In genomic region chr11:12829536-12830314, GRCh38 we compare ENCODE assay signal across 18 cellular contexts.
DNase-seq lines count a peak whose midpoint lies in the region; ATAC-seq and TF ChIP-seq lines count a peak whose summit lies in the region.
"Had no signal": no experiment of that assay in that cellular context is flagged by ENCODE, and none has a peak within 500 bp of the region (broad histone marks: within the 10 kb centered on the region; RNA-seq: fewer than 3 reads in every experiment).

No MANE protein-coding gene starts in this region.

- H3K9ac ChIP-seq in adipocyte (ENCODE audit: low read length) = no peak overlapping the region
- H3K9ac ChIP-seq in iPS-20b (ENCODE audit: low read depth, low read length) = peak overlapping the region; percentile 73; the same call in 1 of the 2 replicates

- peak overlapping the region; percentile 79 for H3K4me3 Mint-ChIP-seq in Calu3 (ENCODE audit: low read depth, unreplicated experiment)
- H3K4me3 Mint-ChIP-seq: activated CD4-positive, alpha-beta T cell treated with anti-CD3 and anti-CD28 coated beads for 36 hours; natural killer cell treated with Interleukin-12 subunit alpha and Interleukin-12 subunit beta and Interleukin-15 and Interleukin-18, amount 100 ng/mL, for 72 hours; stimulated activated naive CD8-positive, alpha-beta T cell treated with anti-CD3 and anti-CD28 coated beads, Interleukin-15, Interleukin-2, amounts not matched to agents 100 ng/mL and 50 ng/mL, for 24 hours had no signal

- BruUV-seq in Calu3 (replicated peaks; lab: Mats Ljungman, UMichigan) = no TSS peak

- CTCF ChIA-PET in Calu3 (lab: Charles Lee) = interaction anchor here (0.6 to 2.7 kb wide), 3 partner anchors 12 to 27 kb away, joined by 3 to 13 read pairs (median 5); no protein-coding TSS in a partner anchor

- no peak for TF ChIP-seq EP300 in sigmoid colon (IDR thresholded peaks at IDR 0.05)

- H3K36me3 ChIP-seq in adipocyte (ENCODE audit: control insufficient read depth, insufficient read depth, low read length, severe bottlenecking) (no peaks in the 10 kb centered on the region), iPS-20b (ENCODE audit: insufficient read depth, low read depth, low read length) (no peaks in the 10 kb centered on the region), sigmoid colon (no peaks in the 10 kb centered on the region)
- H3K36me3 ChIP-seq: ascending aorta, esophagus squamous epithelium, Peyer's patch had no signal

- peak overlapping the region; percentile 86 for H3K4me3 ChIP-seq in adipocyte (ENCODE audit: low read length)
- H3K4me3 ChIP-seq in iPS-20b (ENCODE audit: low read length) = peak overlapping the region; percentile 65
- H3K4me3 ChIP-seq in sigmoid colon = no peak overlapping the region
- H3K4me3 ChIP-seq: esophagus squamous epithelium had no signal

- H3K27me3 ChIP-seq in adipocyte (replicated peaks; ENCODE audit: control insufficient read depth, insufficient read depth, low read length) (no peaks in the 10 kb centered on the region), iPS-20b (ENCODE audit: insufficient read depth, low read length) (no peaks in the 10 kb centered on the region), sigmoid colon (no peaks in the 10 kb centered on the region)
- H3K27me3 ChIP-seq: ascending aorta, esophagus squamous epithelium, Peyer's patch had no signal

- peak overlapping the region; percentile 73 for H3K27ac ChIP-seq in iPS-20b (ENCODE audit: low read length)
- H3K27ac ChIP-seq in sigmoid colon = peak overlapping the region in 3 of 4 donors; percentile 63 to 81 (median 72)
- H3K27ac ChIP-seq: ascending aorta had no signal

- no peak for DNase-seq in Calu3
- DNase-seq in adipocyte (ENCODE audit: low read depth) = no peak
- DNase-seq in sigmoid colon = no peak
- DNase-seq in activated effector memory CD4-positive, alpha-beta T cell treated with anti-CD3 and anti-CD28 coated beads, Interleukin-2, amount 50 U/mL, for 16 hours = no peak
- DNase-seq in activated CD4-positive, alpha-beta T cell treated with anti-CD3 and anti-CD28 coated beads, Interleukin-2, amount 50 U/mL, for 4 hours = no peak
- no peak for DNase-seq in stimulated activated CD8-positive, alpha-beta memory T cell treated with anti-CD3 and anti-CD28 coated beads, Interleukin-4, amount 100 ng/mL, for 48 hours
- DNase-seq: activated CD4-positive, alpha-beta T cell treated with anti-CD3 and anti-CD28 coated beads for 36 hours; activated gamma-delta T cell; dermis blood vessel endothelial cell; DMS 273 treated with DMSO at 0.1 percent for 48 hours; esophagus squamous epithelium; NCI-H2107; Peyer's patch had no signal

- H3K4me1 Mint-ChIP-seq in Calu3 (ENCODE audit: low read depth, unreplicated experiment) = peaks cover 79% of the 10 kb centered on the region

- no peaks in the 10 kb centered on the region for H3K27me3 Mint-ChIP-seq in Calu3 (ENCODE audit: unreplicated experiment)

- no peaks in the 10 kb centered on the region for H3K9me3 Mint-ChIP-seq in Calu3 (ENCODE audit: low read depth, unreplicated experiment)
- H3K9me3 Mint-ChIP-seq: natural killer cell treated with Interleukin-12 subunit alpha and Interleukin-12 subunit beta and Interleukin-15 and Interleukin-18, amount 100 ng/mL, for 72 hours; stimulated activated naive CD8-positive, alpha-beta T cell treated with anti-CD3 and anti-CD28 coated beads, Interleukin-15, Interleukin-2, amounts not matched to agents 100 ng/mL and 50 ng/mL, for 24 hours had no signal

- ATAC-seq in HG03108 (IDR thresholded peaks at IDR 0.05; ENCODE audit: unreplicated experiment) = no peak
- ATAC-seq: activated CD4-positive, alpha-beta T cell treated with anti-CD3 and anti-CD28 coated beads for 36 hours; natural killer cell treated with Interleukin-12 subunit alpha and Interleukin-12 subunit beta and Interleukin-15 and Interleukin-18, amount 100 ng/mL, for 72 hours had no signal

- peaks cover 19% of the 10 kb centered on the region for H3K36me3 Mint-ChIP-seq in Calu3 (ENCODE audit: insufficient read depth, unreplicated experiment)
- H3K36me3 Mint-ChIP-seq: natural killer cell treated with Interleukin-12 subunit alpha and Interleukin-12 subunit beta and Interleukin-15 and Interleukin-18, amount 100 ng/mL, for 72 hours had no signal

- H3K4me1 ChIP-seq in adipocyte (ENCODE audit: control insufficient read depth, insufficient read depth, low read length) (peaks cover 32% of the 10 kb centered on the region), iPS-20b (ENCODE audit: insufficient read depth, low read length) (peaks cover 64% of the 10 kb centered on the region), sigmoid colon (peaks cover 0 to 60% (median 53%) of the 10 kb centered on the region in 4 donors)

- TF ChIP-seq CTCF in Calu3 (IDR thresholded peaks at IDR 0.05; ENCODE audit: unreplicated experiment) (no peak), sigmoid colon (IDR thresholded peaks at IDR 0.05) (no peak)

- no peaks in the 10 kb centered on the region for H3K9me3 ChIP-seq in adipocyte (ENCODE audit: control insufficient read depth, low read length)
- no peaks in the 10 kb centered on the region for H3K9me3 ChIP-seq in iPS-20b (ENCODE audit: insufficient read depth, low read depth, low read length)
- peaks cover 0 to 2% (median 0%) of the 10 kb centered on the region in 4 donors for H3K9me3 ChIP-seq in sigmoid colon
- H3K9me3 ChIP-seq: esophagus squamous epithelium, Peyer's patch had no signal

- peak overlapping the region; percentile 89 for H3K27ac Mint-ChIP-seq in Calu3 (ENCODE audit: unreplicated experiment)
- H3K27ac Mint-ChIP-seq: activated CD4-positive, alpha-beta T cell treated with anti-CD3 and anti-CD28 coated beads for 36 hours; natural killer cell treated with Interleukin-12 subunit alpha and Interleukin-12 subunit beta and Interleukin-15 and Interleukin-18, amount 100 ng/mL, for 72 hours; stimulated activated naive CD8-positive, alpha-beta T cell treated with anti-CD3 and anti-CD28 coated beads, Interleukin-15, Interleukin-2, amounts not matched to agents 100 ng/mL and 50 ng/mL, for 24 hours had no signal

- no peak for TF ChIP-seq POLR2A in sigmoid colon (IDR thresholded peaks at IDR 0.05)

- WGBS in sigmoid colon, 2 donors = 92 to 93% methylated on average over 2 of the region's 2 CpGs

- intact Hi-C loops in Calu3 (cut with micrococcal nuclease; ENCODE audit: unreplicated experiment) = loop anchor here (5.0 kb wide), 1 partner anchor 58 kb away; no protein-coding TSS in a partner anchor
- intact Hi-C loops in sigmoid colon (cut with DNase I) = no loop called here

Comparison
In these comparisons a context has a peak if more than half of its experiments do, and no peak if none do; other contexts are left out.
1. H3K4me3 ChIP-seq: peak in adipocyte (single experiment) and iPS-20b (single experiment); none in sigmoid colon (0 of 4).